Comparison of ENCODE assay signal across 1 cellular context in genomic region chr5:1763548-1763911, GRCh38.
TF ChIP-seq lines count a peak whose summit lies in the region.

No MANE protein-coding gene starts in this region.

TF ChIP-seq in HepG2, 621 proteins besides CTCF, POLR2A, EP300 and RAD21 (continued from another document and continues in another):
- TF ChIP-seq ATF5 (CRISPR knock-in tag; IDR thresholded peaks at IDR 0.05; ENCODE audit: low read depth) (no peak), ATF1 (CRISPR knock-in tag; IDR thresholded peaks at IDR 0.05) (no peak), SRSF4 (IDR thresholded peaks at IDR 0.05; ENCODE audit: low read depth, low read length, poor library complexity, severe bottlenecking) (no peak), HNRNPL (IDR thresholded peaks at IDR 0.05; ENCODE audit: low read depth, low read length) (no peak), ZBTB21 (CRISPR knock-in tag; IDR thresholded peaks at IDR 0.05) (no peak), HOXA5 (CRISPR knock-in tag; IDR thresholded peaks at IDR 0.05) (no peak), KDM2A (CRISPR knock-in tag; IDR thresholded peaks at IDR 0.05; ENCODE audit: borderline replicate concordance, low read depth) (0 out of 2 replicates have a peak, but pooled peaks have one; percentile 48), ADNP (CRISPR knock-in tag; IDR thresholded peaks at IDR 0.05) (no peak), FOXA3 (CRISPR knock-in tag; IDR thresholded peaks at IDR 0.05) (no peak), THYN1 (CRISPR knock-in tag; IDR thresholded peaks at IDR 0.05; ENCODE audit: borderline replicate concordance, low read depth) (no peak), ZMYM4 (CRISPR knock-in tag; IDR thresholded peaks at IDR 0.05) (no peak), MXI1 (IDR thresholded peaks at IDR 0.05; ENCODE audit: borderline replicate concordance, low read depth, low read length) (0 out of 3 replicates have a peak, but pooled peaks have one; percentile 27), TFDP1 (CRISPR knock-in tag; IDR thresholded peaks at IDR 0.05; ENCODE audit: borderline replicate concordance) (no peak), ZFP36L1 (CRISPR knock-in tag; IDR thresholded peaks at IDR 0.05) (no peak), ZNF468 (CRISPR knock-in tag; IDR thresholded peaks at IDR 0.05) (no peak), MAFK (conservative IDR thresholded peaks at IDR 0.05 in 1 of 2, IDR thresholded peaks at IDR 0.05 in 1 of 2; ENCODE audit: low read length in 2 of 2) (0 out of 4 replicates have a peak, but pooled peaks of 1 of the 2 experiments have one; percentile 1), ZBTB7B (CRISPR knock-in tag; IDR thresholded peaks at IDR 0.05) (no peak), THRA (CRISPR knock-in tag; IDR thresholded peaks at IDR 0.05; ENCODE audit: borderline replicate concordance) (peak; percentile 32; the same call in 1 of the 2 replicates), HIVEP1 (CRISPR knock-in tag; IDR thresholded peaks at IDR 0.05) (no peak), HIC2 (CRISPR knock-in tag; IDR thresholded peaks at IDR 0.05; ENCODE audit: low read depth) (no peak), ZBTB7A (CRISPR knock-in tag; IDR thresholded peaks at IDR 0.05) (no peak), ZNF274 (CRISPR knock-in tag; IDR thresholded peaks at IDR 0.05) (no peak), ZNF580 (CRISPR knock-in tag; IDR thresholded peaks at IDR 0.05; ENCODE audit: borderline replicate concordance, low read depth) (no peak), ZHX1 (CRISPR knock-in tag; IDR thresholded peaks at IDR 0.05; ENCODE audit: low read depth) (no peak), REST (IDR thresholded peaks at IDR 0.05; ENCODE audit: borderline replicate concordance in 1 of 2, low read depth in 1 of 2, low read length in 2 of 2) (no peak), USF2 (IDR thresholded peaks at IDR 0.05; ENCODE audit: low read depth, low read length) (no peak), USF2 (CRISPR knock-in tag; IDR thresholded peaks at IDR 0.05; ENCODE audit: borderline replicate concordance) (no peak), FOXC1 (CRISPR knock-in tag; IDR thresholded peaks at IDR 0.05; ENCODE audit: borderline replicate concordance) (no peak), ZNF724P (CRISPR knock-in tag; IDR thresholded peaks at IDR 0.05; ENCODE audit: borderline replicate concordance) (no peak), ZSCAN21 (CRISPR knock-in tag; IDR thresholded peaks at IDR 0.05; ENCODE audit: borderline replicate concordance) (no peak), RFXAP (CRISPR knock-in tag; IDR thresholded peaks at IDR 0.05; ENCODE audit: borderline replicate concordance) (no peak), BHLHE40 (IDR thresholded peaks at IDR 0.05; ENCODE audit: low read length) (no peak), ZSCAN29 (CRISPR knock-in tag; conservative IDR thresholded peaks at IDR 0.05) (no peak), KLF15 (CRISPR knock-in tag; IDR thresholded peaks at IDR 0.05; ENCODE audit: borderline replicate concordance) (no peak), ONECUT2 (CRISPR knock-in tag; IDR thresholded peaks at IDR 0.05) (no peak), ZBTB33 (CRISPR knock-in tag; IDR thresholded peaks at IDR 0.05) (peak; percentile 74; the same call in 1 of the 2 replicates), RERE (CRISPR knock-in tag; IDR thresholded peaks at IDR 0.05; ENCODE audit: low read depth) (no peak), FOXK2 (IDR thresholded peaks at IDR 0.05) (no peak), ZNF75D (CRISPR knock-in tag; IDR thresholded peaks at IDR 0.05; ENCODE audit: borderline replicate concordance) (no peak)
